Comparison of ENCODE assay signal across 10 cellular contexts in the genomic region with DNA sequence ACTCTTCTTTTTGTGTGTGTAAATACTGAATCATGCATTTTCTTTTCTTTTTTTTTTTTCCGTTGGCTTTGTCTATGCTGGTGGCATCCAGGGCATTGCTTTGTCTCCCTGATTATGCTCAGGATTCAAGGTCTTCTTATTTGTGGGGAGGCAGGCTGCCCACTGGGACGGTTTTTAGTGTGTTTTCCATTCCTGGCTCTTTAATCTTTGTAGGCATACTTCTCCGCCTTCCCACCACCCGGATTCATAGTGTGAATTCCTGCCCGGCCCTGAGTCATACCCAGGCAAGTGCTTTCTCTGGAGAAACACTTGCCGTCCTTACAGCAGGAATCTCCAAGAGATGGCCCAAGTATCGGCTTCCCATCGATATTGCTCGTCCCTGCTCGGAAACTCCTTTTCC. TPM values are rescaled to one million over a fixed set of nuclear protein-coding genes. Genes with fewer than 3 reads are reported as not detected.
DNase-seq lines count a peak whose midpoint lies in the region; ATAC-seq and TF ChIP-seq lines count a peak whose summit lies in the region.
"Had no signal": no experiment of that assay in that cellular context is flagged by ENCODE, and none has a peak within 500 bp of the region (broad histone marks: within the 10 kb centered on the region; RNA-seq: fewer than 3 reads in every experiment).

No MANE protein-coding gene starts in this region.

- no peaks in the 10 kb centered on the region for H3K9me3 ChIP-seq in subcutaneous abdominal adipose tissue (ENCODE audit: control insufficient read depth in 5 of 5, low read length in 5 of 5)
- no peaks in the 10 kb centered on the region for H3K9me3 ChIP-seq in mucosa of descending colon
- no peaks in the 10 kb centered on the region for H3K9me3 ChIP-seq in left ventricle myocardium inferior (replicated peaks)

- no peaks in the 10 kb centered on the region for H3K9me3 Mint-ChIP-seq in activated T-cell treated with anti-CD3 and anti-CD28 coated beads, Interleukin-2, amount 50 U/mL, for 24 hours
- no peaks in the 10 kb centered on the region for H3K9me3 Mint-ChIP-seq in activated T-helper 17 cell treated with anti-CD3 and anti-CD28 coated beads, Interleukin-2, amount 50 U/mL, for 72 hours

- H3K4me3 Mint-ChIP-seq in activated T-cell treated with anti-CD3 and anti-CD28 coated beads, Interleukin-2, amount 50 U/mL, for 24 hours, result no peak overlapping the region
- H3K4me3 Mint-ChIP-seq in activated T-helper 17 cell treated with anti-CD3 and anti-CD28 coated beads, Interleukin-2, amount 50 U/mL, for 72 hours, result peak overlapping the region; percentile 19

- H3K4me3 ChIP-seq in subcutaneous abdominal adipose tissue (ENCODE audit: low read depth in 1 of 5, low read length in 5 of 5) (no peak overlapping the region), mucosa of descending colon (no peak overlapping the region), left ventricle myocardium inferior (no peak overlapping the region)

- H3K36me3 ChIP-seq in subcutaneous abdominal adipose tissue (ENCODE audit: control insufficient read depth in 5 of 5, insufficient read depth in 5 of 5, low read length in 5 of 5), result peaks cover 30 to 64% (median 56%) of the 10 kb centered on the region in 5 donors
- H3K36me3 ChIP-seq in mucosa of descending colon (ENCODE audit: low read depth), result peaks cover 5% of the 10 kb centered on the region
- peaks cover 73% of the 10 kb centered on the region for H3K36me3 ChIP-seq in left ventricle myocardium inferior

- no peak for DNase-seq in activated T-cell treated with anti-CD3 and anti-CD28 coated beads, Interleukin-2, amount 50 U/mL, for 24 hours
- no peak for DNase-seq in activated T-cell treated with anti-CD3 and anti-CD28 coated beads, Interleukin-2, amount 50 U/mL, for 48 hours
- DNase-seq in glomerular visceral epithelial cell (ENCODE audit: extremely low spot score) (peak; percentile 74), mucosa of descending colon (no peak), left ventricle myocardium inferior (no peak), OCI-M1 (lab: John Stamatoyannopoulos, UW) (no peak)
- DNase-seq: activated effector memory CD4-positive, alpha-beta T cell treated with Interleukin-2 at 50 U/mL for 16 hours had no signal

- no peaks in the 10 kb centered on the region for H3K27me3 Mint-ChIP-seq in activated T-cell treated with anti-CD3 and anti-CD28 coated beads, Interleukin-2, amount 50 U/mL, for 24 hours
- H3K27me3 Mint-ChIP-seq in activated T-helper 17 cell treated with anti-CD3 and anti-CD28 coated beads, Interleukin-2, amount 50 U/mL, for 72 hours, result no peaks in the 10 kb centered on the region

- H3K4me1 Mint-ChIP-seq in activated T-cell treated with anti-CD3 and anti-CD28 coated beads, Interleukin-2, amount 50 U/mL, for 24 hours (ENCODE audit: low read depth), result peaks cover 47% of the 10 kb centered on the region
- H3K4me1 Mint-ChIP-seq in activated T-helper 17 cell treated with anti-CD3 and anti-CD28 coated beads, Interleukin-2, amount 50 U/mL, for 72 hours, result peaks cover 37% of the 10 kb centered on the region

- peaks cover 79% of the 10 kb centered on the region for H3K36me3 Mint-ChIP-seq in activated T-cell treated with anti-CD3 and anti-CD28 coated beads, Interleukin-2, amount 50 U/mL, for 24 hours (ENCODE audit: low read depth)
- H3K36me3 Mint-ChIP-seq in activated T-helper 17 cell treated with anti-CD3 and anti-CD28 coated beads, Interleukin-2, amount 50 U/mL, for 72 hours (ENCODE audit: low read depth), result peaks cover 96% of the 10 kb centered on the region

- no peak for TF ChIP-seq CTCF in mucosa of descending colon (IDR thresholded peaks at IDR 0.05)
- TF ChIP-seq CTCF in left ventricle myocardium inferior (IDR thresholded peaks at IDR 0.05; ENCODE audit: borderline replicate concordance), result no peak

- peak overlapping the region; percentile 74 for H3K27ac Mint-ChIP-seq in activated T-cell treated with anti-CD3 and anti-CD28 coated beads, Interleukin-2, amount 50 U/mL, for 24 hours
- H3K27ac Mint-ChIP-seq in activated T-helper 17 cell treated with anti-CD3 and anti-CD28 coated beads, Interleukin-2, amount 50 U/mL, for 72 hours, result peak overlapping the region; percentile 70

- ATAC-seq in activated T-helper 17 cell treated with anti-CD3 and anti-CD28 coated beads, Interleukin-2, amount 50 U/mL, for 72 hours (replicated peaks), result no peak
- no peak for ATAC-seq in mucosa of descending colon

- H3K9ac ChIP-seq in subcutaneous abdominal adipose tissue (ENCODE audit: low read length in 5 of 5), result no peak overlapping the region

- no peaks in the 10 kb centered on the region for H3K27me3 ChIP-seq in subcutaneous abdominal adipose tissue (ENCODE audit: control insufficient read depth in 5 of 5, insufficient read depth in 4 of 5, low read length in 5 of 5)
- H3K27me3 ChIP-seq in left ventricle myocardium inferior (ENCODE audit: low read depth), result no peaks in the 10 kb centered on the region

- H3K27ac ChIP-seq in subcutaneous abdominal adipose tissue (ENCODE audit: low read depth, low read length), result peak overlapping the region; percentile 44
- H3K27ac ChIP-seq in left ventricle myocardium inferior (replicated peaks), result no peak overlapping the region

- H3K4me1 ChIP-seq in subcutaneous abdominal adipose tissue (ENCODE audit: control insufficient read depth in 5 of 5, insufficient read depth in 5 of 5, low read length in 5 of 5), result peaks cover 0 to 22% (median 15%) of the 10 kb centered on the region in 5 donors
- peaks cover 11% of the 10 kb centered on the region for H3K4me1 ChIP-seq in mucosa of descending colon (ENCODE audit: low read depth)
- peaks cover 42% of the 10 kb centered on the region for H3K4me1 ChIP-seq in left ventricle myocardium inferior

- intact Hi-C loops in mucosa of descending colon (cut with DNase I, micrococcal nuclease) (no loop called here), left ventricle myocardium inferior (cut with micrococcal nuclease) (no loop called here)

RNA-seq across cellular contexts. Expression of a gene that starts 5.2 kb away (rescaled TPM):
- 10 to 100 TPM; 79.2 to 98.5 TPM for total RNA-seq in activated T-helper 17 cell treated with anti-CD3 and anti-CD28 coated beads, Interleukin-2, amount 50 U/mL, for 72 hours
- total RNA-seq in mucosa of descending colon (10 to 100 TPM; 64.4 to 99.0 (median 84.0) TPM), left ventricle myocardium inferior (26.1 TPM)

RNA-seq across cellular contexts. Expression of a gene that starts 11.7 kb away (rescaled TPM):
- 1 to 10 TPM; 2.7 to 5.5 TPM for total RNA-seq in activated T-helper 17 cell treated with anti-CD3 and anti-CD28 coated beads, Interleukin-2, amount 50 U/mL, for 72 hours
- total RNA-seq in mucosa of descending colon (1 to 10 TPM; 3.8 to 5.6 (median 5.1) TPM), left ventricle myocardium inferior (6.4 TPM)

RNA-seq across cellular contexts. Expression of a gene that starts 34.4 kb away (rescaled TPM):
- 1 to 10 TPM in 1 of 2 donors, under 1 TPM in 1; 0.86 to 4.4 TPM for total RNA-seq in activated T-helper 17 cell treated with anti-CD3 and anti-CD28 coated beads, Interleukin-2, amount 50 U/mL, for 72 hours
- total RNA-seq in mucosa of descending colon (1 to 10 TPM in 1 of 3 donors, under 1 TPM in 2; 0.58 to 1.2 (median 0.82) TPM), left ventricle myocardium inferior (not detected)
- total RNA-seq: glomerular endothelial cell had no signal

RNA-seq across cellular contexts. Expression of a gene that starts 53.1 kb away (rescaled TPM):
- 10 to 100 TPM; 25.0 to 58.4 TPM for total RNA-seq in activated T-helper 17 cell treated with anti-CD3 and anti-CD28 coated beads, Interleukin-2, amount 50 U/mL, for 72 hours
- total RNA-seq in mucosa of descending colon (10 to 100 TPM; 11.9 to 20.0 (median 18.5) TPM), left ventricle myocardium inferior (9.0 TPM)

RNA-seq across cellular contexts. Expression of a gene that starts 59.2 kb away (rescaled TPM):
- total RNA-seq in activated T-helper 17 cell treated with anti-CD3 and anti-CD28 coated beads, Interleukin-2, amount 50 U/mL, for 72 hours, result 10 to 100 TPM; 11.5 to 12.2 TPM
- 1 to 10 TPM; 5.9 to 10.0 (median 6.4) TPM for total RNA-seq in mucosa of descending colon
- total RNA-seq in left ventricle myocardium inferior, result 6.0 TPM
